ENCODE assay signal across 11 cellular contexts in genomic region chr16:70402916-70403659, GRCh38. TPM values are rescaled to one million over a fixed set of nuclear protein-coding genes. Genes with fewer than 3 reads are reported as not detected.
DNase-seq lines count a peak whose midpoint lies in the region; ATAC-seq and TF ChIP-seq lines count a peak whose summit lies in the region.
"Had no signal": no experiment of that assay in that cellular context is flagged by ENCODE, and none has a peak within 500 bp of the region (broad histone marks: within the 10 kb centered on the region; RNA-seq: fewer than 3 reads in every experiment).

No MANE protein-coding gene starts in this region.

- intact Hi-C loops in CD4-positive, alpha-beta T cell (cut with DNase I, micrococcal nuclease) = loop anchor here (5.0 kb wide), 1 partner anchor 34 kb away; the partner anchor contains the start of gene ST3GAL2 (in 2 of the 2)

- no peaks in the 10 kb centered on the region for H3K27me3 Mint-ChIP-seq in CD4-positive, alpha-beta T cell
- peaks cover 20% of the 10 kb centered on the region for H3K27me3 Mint-ChIP-seq in IgD-negative memory B cell
- no peaks in the 10 kb centered on the region for H3K27me3 Mint-ChIP-seq in T-cell

- no peaks in the 10 kb centered on the region for H3K9me3 Mint-ChIP-seq in CD4-positive, alpha-beta T cell
- H3K9me3 Mint-ChIP-seq in IgD-negative memory B cell = no peaks in the 10 kb centered on the region
- H3K9me3 Mint-ChIP-seq in T-cell = no peaks in the 10 kb centered on the region
- H3K9me3 Mint-ChIP-seq: neural progenitor cell had no signal

- ATAC-seq in CD4-positive, alpha-beta T cell (ENCODE audit: poor library complexity) = no peak
- ATAC-seq in T-cell (replicated peaks in 1 of 4) (no peak), GM21515 (IDR thresholded peaks at IDR 0.05; ENCODE audit: unreplicated experiment) (no peak), HG03342 (IDR thresholded peaks at IDR 0.05; ENCODE audit: unreplicated experiment) (no peak), GM19328 (IDR thresholded peaks at IDR 0.05; ENCODE audit: unreplicated experiment) (no peak)

- no peak for TF ChIP-seq CTCF in CD4-positive, alpha-beta T cell (IDR thresholded peaks at IDR 0.05)

- H3K36me3 Mint-ChIP-seq in CD4-positive, alpha-beta T cell (ENCODE audit: low read depth) = peaks cover 9% of the 10 kb centered on the region
- H3K36me3 Mint-ChIP-seq in IgD-negative memory B cell (peaks cover 7% of the 10 kb centered on the region), T-cell (no peaks in the 10 kb centered on the region)

- H3K27ac ChIP-seq in CD4-positive, alpha-beta T cell (ENCODE audit: low read depth, low read length) = no peak overlapping the region
- H3K27ac ChIP-seq: neural progenitor cell had no signal

- H3K9me3 ChIP-seq in CD4-positive, alpha-beta T cell (ENCODE audit: control insufficient read depth, low read length) = no peaks in the 10 kb centered on the region

- CTCF ChIA-PET in CD4-positive, alpha-beta T cell (lab: Charles Lee) = no interaction called here
- CTCF ChIA-PET in T-cell (lab: Charles Lee) = no interaction called here

- no peaks in the 10 kb centered on the region for H3K27me3 ChIP-seq in CD4-positive, alpha-beta T cell (ENCODE audit: control insufficient read depth, insufficient read depth, low read length)
- H3K27me3 ChIP-seq: neural progenitor cell had no signal

- peak overlapping the region; percentile 55 for H3K4me3 Mint-ChIP-seq in CD4-positive, alpha-beta T cell
- H3K4me3 Mint-ChIP-seq in IgD-negative memory B cell (peak overlapping the region in 1 of 4 donors; percentile 65), T-cell (peak overlapping the region in 1 of 3 donors; percentile 70)
- H3K4me3 Mint-ChIP-seq: neural progenitor cell had no signal

- no peak for DNase-seq in CD4-positive, alpha-beta T cell
- no peak for DNase-seq in T-cell
- peak; percentile 84 for DNase-seq in iris pigment epithelial cell (ENCODE audit: low read depth)
- DNase-seq in 8988T = no peak
- DNase-seq: activated naive CD4-positive, alpha-beta T cell treated with Interleukin-2 at 50 U/mL for 16 hours; stimulated activated CD4-positive, alpha-beta T cell treated with anti-CD3 and anti-CD28 coated beads, Interleukin-4, amount 100 ng/mL, for 1 hour had no signal

- H3K27ac Mint-ChIP-seq in CD4-positive, alpha-beta T cell = peak overlapping the region; percentile 75
- H3K27ac Mint-ChIP-seq in IgD-negative memory B cell (peak overlapping the region; percentile 44 to 73 (median 73)), T-cell (peak overlapping the region; percentile 28 to 41)
- H3K27ac Mint-ChIP-seq: neural progenitor cell had no signal

- peaks cover 57% of the 10 kb centered on the region for H3K4me1 Mint-ChIP-seq in CD4-positive, alpha-beta T cell (ENCODE audit: low read depth)
- H3K4me1 Mint-ChIP-seq in IgD-negative memory B cell = peaks cover 22 to 35% (median 31%) of the 10 kb centered on the region in 3 donors
- H3K4me1 Mint-ChIP-seq in T-cell = peaks cover 52 to 58% (median 55%) of the 10 kb centered on the region in 3 donors

- POLR2A ChIA-PET in CD4-positive, alpha-beta T cell (lab: Charles Lee) = interaction anchor here (0.8 to 2.1 kb wide), 6 partner anchors 22 to 152 kb away, joined by 3 to 13 read pairs (median 4); partner anchors contain the start of genes EXOSC6 and ST3GAL2
- POLR2A ChIA-PET in T-cell (lab: Charles Lee) = no interaction called here

RNA-seq across cellular contexts. Expression of gene ST3GAL2, which starts 35.8 kb away (rescaled TPM):
- 10 to 100 TPM in 1 of 2 experiments, 1 to 10 TPM in 1; 9.8 to 11.1 TPM for total RNA-seq in CD4-positive, alpha-beta T cell
- 9.7 TPM for polyA plus RNA-seq in IgD-negative memory B cell
- total RNA-seq in T-cell = 10 to 100 TPM; 18.9 to 35.1 (median 30.2) TPM

RNA-seq across cellular contexts. Expression of gene FCSK, which starts 51.3 kb away (rescaled TPM):
- 10 to 100 TPM; 21.8 to 25.4 TPM for total RNA-seq in CD4-positive, alpha-beta T cell
- 4.6 TPM for polyA plus RNA-seq in IgD-negative memory B cell
- total RNA-seq in T-cell = 10 to 100 TPM; 28.7 to 43.4 (median 37.9) TPM

RNA-seq across cellular contexts. Expression of gene DDX19A, which starts 56.4 kb away (rescaled TPM):
- total RNA-seq in CD4-positive, alpha-beta T cell = 10 to 100 TPM; 57.1 to 57.3 TPM
- 38.2 TPM for polyA plus RNA-seq in IgD-negative memory B cell
- 10 to 100 TPM; 41.8 to 56.4 (median 49.4) TPM for total RNA-seq in T-cell
